ENCODE assay signal across 8 cellular contexts in genomic region chr14:30443368-30444007, GRCh38.
DNase-seq lines count a peak whose midpoint lies in the region; ATAC-seq and TF ChIP-seq lines count a peak whose summit lies in the region.

No MANE protein-coding gene starts in this region.

- H3K4me1 ChIP-seq in PC-3 (ENCODE audit: insufficient read depth, low read length) (no peaks in the 10 kb centered on the region), stomach (no peaks in the 10 kb centered on the region)

- H3K36me3 ChIP-seq in PC-3 (ENCODE audit: low read depth, low read length) (no peaks in the 10 kb centered on the region), stomach (no peaks in the 10 kb centered on the region)

- H3K27ac Mint-ChIP-seq in Calu3 (ENCODE audit: unreplicated experiment) (no peak overlapping the region), immature natural killer cell (no peak overlapping the region)

- H3K79me2 ChIP-seq in PC-3 (ENCODE audit: low read length), result no peaks in the 10 kb centered on the region

- H3K4me3 ChIP-seq in PC-3 (ENCODE audit: low read length) (no peak overlapping the region), fibroblast of the aortic adventitia (ENCODE audit: low read depth, low read length) (no peak overlapping the region), stomach (no peak overlapping the region)

- BruUV-seq in Calu3 (replicated peaks; lab: Mats Ljungman, UMichigan), result no TSS peak
- no TSS peak for BruUV-seq in PC-3 (replicated peaks; lab: Mats Ljungman, UMichigan)

- intact Hi-C loops in Calu3 (cut with micrococcal nuclease; ENCODE audit: unreplicated experiment), result loop anchor here (1.0 to 10.0 kb wide), 3 partner anchors 68 to 895 kb away; no protein-coding TSS in a partner anchor
- intact Hi-C loops in PC-3 (cut with micrococcal nuclease), result loop anchor here (1.0 to 10.0 kb wide), 6 partner anchors 68 to 895 kb away; no protein-coding TSS in a partner anchor
- intact Hi-C loops in stomach (cut with DNase I; ENCODE audit: low total_unique reads), result no loop called here

- H3F3A ChIP-seq in PC-3 (ENCODE audit: low read length, unreplicated experiment), result no peaks in the 10 kb centered on the region

- WGBS in stomach, 5 donors, result 42 to 47% (median 46%) methylated on average over 7 of the region's 7 CpGs

- H3K9me2 ChIP-seq in PC-3 (replicated peaks; ENCODE audit: low read length), result no peaks in the 10 kb centered on the region

- H3K9me3 Mint-ChIP-seq in Calu3 (ENCODE audit: low read depth, unreplicated experiment), result no peaks in the 10 kb centered on the region
- H3K9me3 Mint-ChIP-seq in immature natural killer cell, result peaks cover 0 to 6% (median 0%) of the 10 kb centered on the region in 6 donors

- no peaks in the 10 kb centered on the region for H3K4me1 Mint-ChIP-seq in Calu3 (ENCODE audit: low read depth, unreplicated experiment)
- H3K4me1 Mint-ChIP-seq in immature natural killer cell, result no peaks in the 10 kb centered on the region

- peak; percentile 67 for ATAC-seq in PC-3
- no peak for ATAC-seq in HG03571 (IDR thresholded peaks at IDR 0.05; ENCODE audit: unreplicated experiment)

- TF ChIP-seq EP300 in stomach (IDR thresholded peaks at IDR 0.05), result no peak

- no peak overlapping the region for H3K9ac ChIP-seq in PC-3 (ENCODE audit: low read length)

- no peak for TF ChIP-seq POLR2A in stomach (IDR thresholded peaks at IDR 0.05)

- H3K27me3 ChIP-seq in PC-3 (ENCODE audit: low read length) (peaks cover 44% of the 10 kb centered on the region), stomach (no peaks in the 10 kb centered on the region)

- H3K27ac ChIP-seq in PC-3 (ENCODE audit: low read length) (no peak overlapping the region), stomach (no peak overlapping the region)

- POLR2A ChIA-PET in PC-3 (lab: Charles Lee; ENCODE audit: unreplicated experiment), result interaction anchor here (0.6 kb wide), 1 partner anchor 159 kb away, joined by 3 read pairs; no protein-coding TSS in a partner anchor

- no peak overlapping the region for H3K4me3 Mint-ChIP-seq in Calu3 (ENCODE audit: low read depth, unreplicated experiment)
- H3K4me3 Mint-ChIP-seq in immature natural killer cell, result no peak overlapping the region

- no peaks in the 10 kb centered on the region for H4K20me1 ChIP-seq in PC-3 (ENCODE audit: low read length)

- H3K9me3 ChIP-seq in PC-3 (ENCODE audit: low read length) (no peaks in the 10 kb centered on the region), stomach (no peaks in the 10 kb centered on the region)

- no peak for TF ChIP-seq CTCF in Calu3 (IDR thresholded peaks at IDR 0.05; ENCODE audit: unreplicated experiment)
- peak; percentile 82 for TF ChIP-seq CTCF in PC-3 (conservative IDR thresholded peaks at IDR 0.05; ENCODE audit: low read depth, low read length)
- TF ChIP-seq CTCF in fibroblast of the aortic adventitia (IDR thresholded peaks at IDR 0.05; ENCODE audit: insufficient read depth, low read length), result peak; percentile 57
- TF ChIP-seq CTCF in GM20000 (IDR thresholded peaks at IDR 0.05; ENCODE audit: extremely low read depth, missing control alignments), result no peak
- TF ChIP-seq CTCF in stomach (IDR thresholded peaks at IDR 0.05), result no peak

- H3K27me3 Mint-ChIP-seq in Calu3 (ENCODE audit: unreplicated experiment) (peaks cover 22% of the 10 kb centered on the region), immature natural killer cell (ENCODE audit: low read depth in 3 of 3) (no peaks in the 10 kb centered on the region)

- CTCF ChIA-PET in Calu3 (lab: Charles Lee) (interaction anchor here (0.6 to 1.3 kb wide), 5 partner anchors 68 to 1692 kb away, joined by 3 to 7 read pairs (median 3); no protein-coding TSS in a partner anchor), PC-3 (lab: Charles Lee) (interaction anchor here (0.6 to 1.7 kb wide), 4 partner anchors 39 to 173 kb away, joined by 3 to 9 read pairs (median 4); no protein-coding TSS in a partner anchor)

- H2AFZ ChIP-seq in PC-3 (ENCODE audit: low read length), result no peak overlapping the region

- DNase-seq in Calu3 (peak; percentile 7), HT-29 (ENCODE audit: low spot score) (peak; percentile 41), PC-3 (peak; percentile 73), fibroblast of the aortic adventitia (ENCODE audit: low read depth) (peak; percentile 70), GM20000 (ENCODE audit: low spot score) (no peak), immature natural killer cell (no peak), stomach (no peak)

- H3K36me3 Mint-ChIP-seq in Calu3 (ENCODE audit: insufficient read depth, unreplicated experiment) (no peaks in the 10 kb centered on the region), immature natural killer cell (no peaks in the 10 kb centered on the region)

- H3K4me2 ChIP-seq in PC-3 (ENCODE audit: low read length), result no peak overlapping the region

Comparison
In these comparisons a context has a peak if more than half of its experiments do, and no peak if none do; other contexts are left out.
1. DNase-seq: peak in Calu3 (single experiment), HT-29 (single experiment), PC-3 (single experiment) and fibroblast of the aortic adventitia (single experiment); none in GM20000 (single experiment), immature natural killer cell (0 of 3) and stomach (single experiment).
2. CTCF ChIP-seq: peak in PC-3 (single experiment) and fibroblast of the aortic adventitia (single experiment); none in Calu3 (single experiment), GM20000 (single experiment) and stomach (0 of 7).